1 cellular context compared by ENCODE assay signal in genomic region chr1:26169669-26170471, GRCh38.
TF ChIP-seq lines count a peak whose summit lies in the region.

ZNF593 (plus strand) TSS chr1:26169908; CDS start chr1:26169984, 76 bp downstream.

TF ChIP-seq in HepG2, 621 proteins besides CTCF, POLR2A, EP300 and RAD21 (continued from another document and continues in another):
- no peak for TF ChIP-seq ZBTB46 (CRISPR knock-in tag; IDR thresholded peaks at IDR 0.05; ENCODE audit: borderline replicate concordance)
- peak; percentile 74 for TF ChIP-seq ZNF792 (CRISPR knock-in tag; IDR thresholded peaks at IDR 0.05)
- no peak for TF ChIP-seq KLF9 (CRISPR knock-in tag; IDR thresholded peaks at IDR 0.05; ENCODE audit: low read depth)
- TF ChIP-seq, protein P1, sequence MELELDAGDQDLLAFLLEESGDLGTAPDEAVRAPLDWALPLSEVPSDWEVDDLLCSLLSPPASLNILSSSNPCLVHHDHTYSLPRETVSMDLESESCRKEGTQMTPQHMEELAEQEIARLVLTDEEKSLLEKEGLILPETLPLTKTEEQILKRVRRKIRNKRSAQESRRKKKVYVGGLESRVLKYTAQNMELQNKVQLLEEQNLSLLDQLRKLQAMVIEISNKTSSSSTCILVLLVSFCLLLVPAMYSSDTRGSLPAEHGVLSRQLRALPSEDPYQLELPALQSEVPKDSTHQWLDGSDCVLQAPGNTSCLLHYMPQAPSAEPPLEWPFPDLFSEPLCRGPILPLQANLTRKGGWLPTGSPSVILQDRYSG (CRISPR knock-in tag; IDR thresholded peaks at IDR 0.05), result peak; percentile 88; the same call in 1 of the 2 replicates
- peak in 1 of 2 experiments; percentile 88; a peak in 2 of 4 replicates for TF ChIP-seq KLF16 (CRISPR knock-in tag; IDR thresholded peaks at IDR 0.05)
- TF ChIP-seq ZFAT (CRISPR knock-in tag; conservative IDR thresholded peaks at IDR 0.05), result peak; percentile 75; the same call in 1 of the 2 replicates
- TF ChIP-seq, protein P2, sequence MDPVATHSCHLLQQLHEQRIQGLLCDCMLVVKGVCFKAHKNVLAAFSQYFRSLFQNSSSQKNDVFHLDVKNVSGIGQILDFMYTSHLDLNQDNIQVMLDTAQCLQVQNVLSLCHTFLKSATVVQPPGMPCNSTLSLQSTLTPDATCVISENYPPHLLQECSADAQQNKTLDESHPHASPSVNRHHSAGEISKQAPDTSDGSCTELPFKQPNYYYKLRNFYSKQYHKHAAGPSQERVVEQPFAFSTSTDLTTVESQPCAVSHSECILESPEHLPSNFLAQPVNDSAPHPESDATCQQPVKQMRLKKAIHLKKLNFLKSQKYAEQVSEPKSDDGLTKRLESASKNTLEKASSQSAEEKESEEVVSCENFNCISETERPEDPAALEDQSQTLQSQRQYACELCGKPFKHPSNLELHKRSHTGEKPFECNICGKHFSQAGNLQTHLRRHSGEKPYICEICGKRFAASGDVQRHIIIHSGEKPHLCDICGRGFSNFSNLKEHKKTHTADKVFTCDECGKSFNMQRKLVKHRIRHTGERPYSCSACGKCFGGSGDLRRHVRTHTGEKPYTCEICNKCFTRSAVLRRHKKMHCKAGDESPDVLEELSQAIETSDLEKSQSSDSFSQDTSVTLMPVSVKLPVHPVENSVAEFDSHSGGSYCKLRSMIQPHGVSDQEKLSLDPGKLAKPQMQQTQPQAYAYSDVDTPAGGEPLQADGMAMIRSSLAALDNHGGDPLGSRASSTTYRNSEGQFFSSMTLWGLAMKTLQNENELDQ (CRISPR knock-in tag; IDR thresholded peaks at IDR 0.05; ENCODE audit: borderline replicate concordance), result no peak
- TF ChIP-seq ZFP82 (CRISPR knock-in tag; IDR thresholded peaks at IDR 0.05; ENCODE audit: borderline replicate concordance), result no peak
- peak; percentile 91 for TF ChIP-seq JUN (CRISPR knock-in tag; IDR thresholded peaks at IDR 0.05)
- 0 out of 2 replicates have a peak, but pooled peaks have one; percentile 47 for TF ChIP-seq AHR (CRISPR knock-in tag; IDR thresholded peaks at IDR 0.05)
- TF ChIP-seq GATA4 (IDR thresholded peaks at IDR 0.05; ENCODE audit: borderline replicate concordance, low read depth), result peak; percentile 56; the same call in 1 of the 2 replicates
- peak; percentile 94 for TF ChIP-seq SP4 (CRISPR knock-in tag; IDR thresholded peaks at IDR 0.05)
- no peak for TF ChIP-seq USF2 (IDR thresholded peaks at IDR 0.05; ENCODE audit: low read depth, low read length)
- peak; percentile 70; the same call in 1 of the 2 replicates for TF ChIP-seq USF2 (CRISPR knock-in tag; IDR thresholded peaks at IDR 0.05; ENCODE audit: borderline replicate concordance)
- TF ChIP-seq ZNF766 (CRISPR knock-in tag; IDR thresholded peaks at IDR 0.05; ENCODE audit: borderline replicate concordance), result peak; percentile 90; the same call in 1 of the 2 replicates
- peak; percentile 100 for TF ChIP-seq ATF7 (IDR thresholded peaks at IDR 0.05)
- peak; percentile 99 for TF ChIP-seq ATF7 (CRISPR knock-in tag; IDR thresholded peaks at IDR 0.05)
- peak; percentile 77 for TF ChIP-seq ZNF335 (CRISPR knock-in tag; IDR thresholded peaks at IDR 0.05)
- TF ChIP-seq ZBTB14 (CRISPR knock-in tag; IDR thresholded peaks at IDR 0.05), result peak; percentile 68
- no peak for TF ChIP-seq NAIF1 (CRISPR knock-in tag; IDR thresholded peaks at IDR 0.05; ENCODE audit: borderline replicate concordance)
- no peak for TF ChIP-seq ZNF24 (IDR thresholded peaks at IDR 0.05)
- TF ChIP-seq POLR2AphosphoS5 (IDR thresholded peaks at IDR 0.05; ENCODE audit: low read depth, low read length), result peak; percentile 88
- peak; percentile 82; the same call in 1 of the 2 replicates for TF ChIP-seq NFKB2 (CRISPR knock-in tag; IDR thresholded peaks at IDR 0.05; ENCODE audit: borderline replicate concordance)
- no peak; the same call in 1 of the 2 replicates for TF ChIP-seq JUNB (CRISPR knock-in tag; IDR thresholded peaks at IDR 0.05; ENCODE audit: borderline replicate concordance)
- TF ChIP-seq ATF7-NPFF (CRISPR knock-in tag; IDR thresholded peaks at IDR 0.05; ENCODE audit: low read depth), result peak; percentile 89
- TF ChIP-seq ZNF563 (CRISPR knock-in tag; IDR thresholded peaks at IDR 0.05), result peak; percentile 81; the same call in 1 of the 2 replicates
- TF ChIP-seq ZNF75D (CRISPR knock-in tag; IDR thresholded peaks at IDR 0.05; ENCODE audit: borderline replicate concordance), result no peak
- TF ChIP-seq ZC3H4 (CRISPR knock-in tag; IDR thresholded peaks at IDR 0.05; ENCODE audit: borderline replicate concordance), result no peak
- no peak; the same call in 1 of the 2 replicates for TF ChIP-seq KLF6 (CRISPR knock-in tag; IDR thresholded peaks at IDR 0.05)
- peak; percentile 85 for TF ChIP-seq ZNF430 (CRISPR knock-in tag; IDR thresholded peaks at IDR 0.05)
- TF ChIP-seq SRSF4 (IDR thresholded peaks at IDR 0.05; ENCODE audit: low read depth, low read length, poor library complexity, severe bottlenecking), result no peak
- TF ChIP-seq PHF5A (CRISPR knock-in tag; IDR thresholded peaks at IDR 0.05; ENCODE audit: low read depth, unreplicated experiment), result no peak
- no peak for TF ChIP-seq MBD4 (IDR thresholded peaks at IDR 0.05; ENCODE audit: borderline replicate concordance, low read length)
- no peak; the same call in 1 of the 2 replicates for TF ChIP-seq ZBTB3 (CRISPR knock-in tag; IDR thresholded peaks at IDR 0.05; ENCODE audit: borderline replicate concordance, low read depth)
- peak; percentile 90 for TF ChIP-seq PHF20 (CRISPR knock-in tag; IDR thresholded peaks at IDR 0.05)
- TF ChIP-seq ZMYM2 (CRISPR knock-in tag; IDR thresholded peaks at IDR 0.05), result peak; percentile 67
- peak; percentile 85 for TF ChIP-seq ISX (CRISPR knock-in tag; conservative IDR thresholded peaks at IDR 0.05)
- TF ChIP-seq KDM1A (CRISPR knock-in tag; IDR thresholded peaks at IDR 0.05), result no peak
- peak; percentile 73; the same call in 1 of the 2 replicates for TF ChIP-seq MED13 (CRISPR knock-in tag; IDR thresholded peaks at IDR 0.05)
- TF ChIP-seq MYNN (CRISPR knock-in tag; IDR thresholded peaks at IDR 0.05; ENCODE audit: low read depth), result no peak
- peak; percentile 78 for TF ChIP-seq ZNF329 (CRISPR knock-in tag; IDR thresholded peaks at IDR 0.05; ENCODE audit: low read depth)
- no peak for TF ChIP-seq ZNF878 (CRISPR knock-in tag; IDR thresholded peaks at IDR 0.05)
- peak; percentile 60 for TF ChIP-seq CEBPG (CRISPR knock-in tag; IDR thresholded peaks at IDR 0.05)
- TF ChIP-seq ZNF205 (CRISPR knock-in tag; IDR thresholded peaks at IDR 0.05), result peak; percentile 46; the same call in 1 of the 2 replicates
- no peak for TF ChIP-seq ZNF597 (CRISPR knock-in tag; IDR thresholded peaks at IDR 0.05)
- peak; percentile 97 for TF ChIP-seq HIVEP1 (CRISPR knock-in tag; IDR thresholded peaks at IDR 0.05)
- no peak for TF ChIP-seq PBX2 (CRISPR knock-in tag; IDR thresholded peaks at IDR 0.05)
- peak; percentile 56 for TF ChIP-seq HNF4A (CRISPR knock-in tag; IDR thresholded peaks at IDR 0.05)
- TF ChIP-seq TRAFD1 (CRISPR knock-in tag; IDR thresholded peaks at IDR 0.05; ENCODE audit: borderline replicate concordance), result no peak
- TF ChIP-seq GABPB1 (CRISPR knock-in tag; IDR thresholded peaks at IDR 0.05), result peak; percentile 98
- TF ChIP-seq ELF4 (CRISPR knock-in tag; IDR thresholded peaks at IDR 0.05; ENCODE audit: borderline replicate concordance), result peak; percentile 49; the same call in 1 of the 2 replicates
- no peak for TF ChIP-seq FOXA1 (IDR thresholded peaks at IDR 0.05)
- TF ChIP-seq FOXA1 (CRISPR knock-in tag; IDR thresholded peaks at IDR 0.05), result peak; percentile 14; the same call in 1 of the 2 replicates
- TF ChIP-seq NCOA2 (CRISPR knock-in tag; IDR thresholded peaks at IDR 0.05), result peak; percentile 20; the same call in 1 of the 2 replicates
- TF ChIP-seq ZNF703 (CRISPR knock-in tag; IDR thresholded peaks at IDR 0.05; ENCODE audit: borderline replicate concordance), result peak; percentile 71; the same call in 1 of the 2 replicates
- TF ChIP-seq, protein P3, sequence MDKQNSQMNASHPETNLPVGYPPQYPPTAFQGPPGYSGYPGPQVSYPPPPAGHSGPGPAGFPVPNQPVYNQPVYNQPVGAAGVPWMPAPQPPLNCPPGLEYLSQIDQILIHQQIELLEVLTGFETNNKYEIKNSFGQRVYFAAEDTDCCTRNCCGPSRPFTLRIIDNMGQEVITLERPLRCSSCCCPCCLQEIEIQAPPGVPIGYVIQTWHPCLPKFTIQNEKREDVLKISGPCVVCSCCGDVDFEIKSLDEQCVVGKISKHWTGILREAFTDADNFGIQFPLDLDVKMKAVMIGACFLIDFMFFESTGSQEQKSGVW (CRISPR knock-in tag; IDR thresholded peaks at IDR 0.05; ENCODE audit: borderline replicate concordance), result no peak
- TF ChIP-seq ZNF136 (CRISPR knock-in tag; IDR thresholded peaks at IDR 0.05; ENCODE audit: low read depth), result peak; percentile 79; the same call in 1 of the 2 replicates
- peak; percentile 84 for TF ChIP-seq ZNF710 (CRISPR knock-in tag; IDR thresholded peaks at IDR 0.05; ENCODE audit: borderline replicate concordance)
